8 cellular contexts compared by ENCODE assay signal in the genomic region with DNA sequence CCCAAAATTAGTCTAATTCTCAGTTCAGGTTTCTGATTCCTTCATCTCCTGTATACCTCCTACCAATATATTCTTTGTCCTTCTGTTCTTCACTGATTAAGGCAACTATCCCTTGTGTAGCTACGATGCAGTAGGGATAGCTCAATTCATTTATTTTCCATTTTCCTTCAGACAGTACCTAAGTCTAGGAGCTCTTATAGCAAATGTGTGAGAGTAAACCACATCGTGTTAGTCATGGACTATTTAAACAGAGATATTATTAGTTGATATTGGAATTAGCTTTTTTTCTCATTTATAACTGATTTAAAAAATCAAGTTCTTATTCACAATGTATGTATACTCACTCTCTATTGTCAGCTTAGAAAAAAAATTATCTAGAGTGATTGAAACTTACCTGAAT.
"Had no signal": no experiment of that assay in that cellular context is flagged by ENCODE, and none has a peak within 500 bp of the region (broad histone marks: within the 10 kb centered on the region; RNA-seq: fewer than 3 reads in every experiment).

No MANE protein-coding gene starts in this region.

- H3K36me3 Mint-ChIP-seq: IgD-negative memory B cell had no signal

- H3K27ac Mint-ChIP-seq: GM23338, H9, IgD-negative memory B cell had no signal

- H3K4me3 Mint-ChIP-seq: GM23338, H9, IgD-negative memory B cell had no signal

- H2AFZ ChIP-seq: GM23338 had no signal

- H3K27me3 Mint-ChIP-seq: IgD-negative memory B cell had no signal

- H3K4me2 ChIP-seq: GM23338 had no signal

- ATAC-seq: GM23338 had no signal

- FAIRE-seq: H1, H54, HTR-8/SVneo had no signal

- DNase-seq: H9, HCEC 1CT, KBM-7 had no signal

- H3K4me3 ChIP-seq: GM23338 had no signal

- H3K4me1 Mint-ChIP-seq: GM23338, H9, IgD-negative memory B cell had no signal
